Comparison of ENCODE assay signal across 1 cellular context in the genomic region with DNA sequence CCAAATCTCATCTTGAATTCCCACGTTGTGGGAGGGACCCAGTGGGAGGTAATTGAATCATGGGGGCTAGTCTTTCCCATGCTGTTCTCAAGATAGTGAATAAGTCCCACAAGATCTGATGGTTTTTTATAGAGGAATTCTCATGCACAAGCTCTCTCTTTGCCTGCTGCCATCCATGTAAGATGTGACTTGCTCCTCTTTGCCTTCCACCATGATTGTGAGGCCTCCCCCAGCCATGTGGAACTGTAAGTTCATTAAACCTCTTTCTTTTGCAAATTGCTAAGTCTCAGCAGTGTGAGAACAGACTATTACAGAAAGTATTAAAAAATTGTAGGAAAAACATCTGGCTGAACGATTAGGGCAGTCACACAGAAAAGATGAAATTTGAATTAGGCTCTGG.
DNase-seq lines count a peak whose midpoint lies in the region; ATAC-seq, FAIRE-seq and TF ChIP-seq lines count a peak whose summit lies in the region.
"Not testable (repeated sequence)": the region's sequence is repeated elsewhere in the genome, so short reads cannot be mapped to it uniquely, and the experiment has no call there.

No MANE protein-coding gene starts in this region.

- not testable (repeated sequence) for TF ChIP-seq RAD21 in K562 (CRISPR knock-in tag; conservative IDR thresholded peaks at IDR 0.05 in 1 of 2, IDR thresholded peaks at IDR 0.05 in 1 of 2)

- H2AFZ ChIP-seq in K562 (ENCODE audit: low read depth, low read length) = not testable (repeated sequence)

- not testable (repeated sequence) for DNase-seq in K562 (ENCODE audit: extremely low read depth in 1 of 4, low spot score in 3 of 4)

- WGBS in K562 (ENCODE audit: insufficient coverage, low coverage, missing lambda C conversion rate) = 8% methylated on average over 2 of the region's 2 CpGs

- BruUV-seq in K562 (replicated peaks; lab: Mats Ljungman, UMichigan) = not testable (repeated sequence)

- not testable (repeated sequence) for ATAC-seq in K562

- TF ChIP-seq EP300 in K562 (IDR thresholded peaks at IDR 0.05; ENCODE audit: low read length) = not testable (repeated sequence)

- H4K20me1 ChIP-seq in K562 (replicated peaks; ENCODE audit: control insufficient read depth, insufficient read depth, low read length) = not testable (repeated sequence)

- in situ Hi-C loops in K562 (cut with MboI) = not testable (repeated sequence)

- H3K27ac ChIP-seq in K562 (ENCODE audit: extremely low read depth, low read depth, low read length) = not testable (repeated sequence)

- not testable (repeated sequence) for H3K9me3 ChIP-seq in K562 (replicated peaks; ENCODE audit: control insufficient read depth, insufficient read depth, low read depth, low read length)

- intact Hi-C loops in K562 (cut with micrococcal nuclease) = not testable (repeated sequence)

- TF ChIP-seq CTCF in K562 (IDR thresholded peaks at IDR 0.05 in 2 of 3, conservative IDR thresholded peaks at IDR 0.05 in 1 of 3; ENCODE audit: insufficient read depth in 2 of 3, low read depth in 1 of 3, low read length in 3 of 3) = not testable (repeated sequence)

- not testable (repeated sequence) for H3K9ac ChIP-seq in K562 (ENCODE audit: insufficient read depth in 1 of 2, low read depth in 2 of 2, low read length in 2 of 2)

- H3K36me3 ChIP-seq in K562 (ENCODE audit: control insufficient read depth, insufficient read depth, low read length) = not testable (repeated sequence)

- H3K9me1 ChIP-seq in K562 (ENCODE audit: control insufficient read depth, insufficient read depth, low read length) = not testable (repeated sequence)

- CTCF ChIA-PET in K562 (lab: Yijun Ruan, JAX; ENCODE audit: low intra/inter-chr PET ratio) = not testable (repeated sequence)

- TF ChIP-seq POLR2A in K562 (conservative IDR thresholded peaks at IDR 0.05) = not testable (repeated sequence)

- not testable (repeated sequence) for H3K4me3 ChIP-seq in K562

- not testable (repeated sequence) for H3K4me2 ChIP-seq in K562 (ENCODE audit: insufficient read depth, low read length)

- not testable (repeated sequence) for H3K79me2 ChIP-seq in K562 (ENCODE audit: control insufficient read depth, insufficient read depth, low read length)

- not testable (repeated sequence) for H3K27me3 ChIP-seq in K562 (ENCODE audit: control insufficient read depth in 2 of 2, insufficient read depth in 2 of 2, low read length in 2 of 2)

- FAIRE-seq in K562 (lab: Jason Lieb, UNC) = not testable (repeated sequence)

- H3K4me1 ChIP-seq in K562 (replicated peaks in 1 of 2; ENCODE audit: control insufficient read depth in 2 of 2, insufficient read depth in 2 of 2, low read length in 2 of 2) = not testable (repeated sequence)

- POLR2A ChIA-PET in K562 (lab: Yijun Ruan, JAX) = not testable (repeated sequence)

TF ChIP-seq in K562, 482 proteins besides CTCF, POLR2A, EP300 and RAD21:
- TF ChIP-seq ZNF431 (CRISPR knock-in tag; IDR thresholded peaks at IDR 0.05) = peak; percentile 95
